ENCODE assay signal across 1 cellular context in genomic region chr10:83871486-83872081, GRCh38.
TF ChIP-seq lines count a peak whose summit lies in the region.

No MANE protein-coding gene starts in this region.

TF ChIP-seq in GM12878, 131 proteins besides CTCF, POLR2A, EP300 and RAD21 (continued from another document):
- no peak for TF ChIP-seq CUX1 (IDR thresholded peaks at IDR 0.05; ENCODE audit: insufficient replicate concordance, low read depth, low read length)
